16 cellular contexts compared by ENCODE assay signal in genomic region chr9:127112056-127112455, GRCh38. TPM values are rescaled to one million over a fixed set of nuclear protein-coding genes. Genes with fewer than 3 reads are reported as not detected.
DNase-seq lines count a peak whose midpoint lies in the region; ATAC-seq, FAIRE-seq and TF ChIP-seq lines count a peak whose summit lies in the region.
"Had no signal": no experiment of that assay in that cellular context is flagged by ENCODE, and none has a peak within 500 bp of the region (broad histone marks: within the 10 kb centered on the region; RNA-seq: fewer than 3 reads in every experiment).

No MANE protein-coding gene starts in this region.

- TF ChIP-seq CTCF in fibroblast of the aortic adventitia (IDR thresholded peaks at IDR 0.05; ENCODE audit: insufficient read depth, low read length): no peak
- TF ChIP-seq CTCF in mucosa of descending colon (IDR thresholded peaks at IDR 0.05): no peak

- no peaks in the 10 kb centered on the region for H3K4me1 ChIP-seq in mucosa of descending colon (ENCODE audit: low read depth)
- peaks cover 9% of the 10 kb centered on the region for H3K4me1 ChIP-seq in effector memory CD4-positive, alpha-beta T cell (ENCODE audit: control insufficient read depth, insufficient read depth, low read length, poor library complexity, severe bottlenecking)

- FAIRE-seq in H54 (lab: Jason Lieb, UNC): no peak
- FAIRE-seq: endometrium, GM18507 had no signal

- H3K4me3 ChIP-seq in fibroblast of the aortic adventitia (ENCODE audit: low read depth, low read length): no peak overlapping the region
- H3K4me3 ChIP-seq in mucosa of descending colon: no peak overlapping the region
- no peak overlapping the region for H3K4me3 ChIP-seq in effector memory CD4-positive, alpha-beta T cell (ENCODE audit: insufficient read depth, low read depth, low read length, poor library complexity, severe bottlenecking)
- H3K4me3 ChIP-seq: MG63 had no signal

- peaks cover 14% of the 10 kb centered on the region for H3K4me1 Mint-ChIP-seq in stimulated activated naive CD8-positive, alpha-beta T cell treated with anti-CD3 and anti-CD28 coated beads, Interleukin-15, amount 100 ng/mL, for 72 hours

- no peak overlapping the region for H3K27ac Mint-ChIP-seq in stimulated activated naive CD8-positive, alpha-beta T cell treated with anti-CD3 and anti-CD28 coated beads, Interleukin-15, amount 100 ng/mL, for 72 hours
- H3K27ac Mint-ChIP-seq: immature natural killer cell had no signal

- no peaks in the 10 kb centered on the region for H3K9me3 Mint-ChIP-seq in stimulated activated naive CD8-positive, alpha-beta T cell treated with anti-CD3 and anti-CD28 coated beads, Interleukin-15, amount 100 ng/mL, for 72 hours
- H3K9me3 Mint-ChIP-seq: immature natural killer cell had no signal

- TF ChIP-seq POLR2A in H54 (IDR thresholded peaks at IDR 0.05; ENCODE audit: low read depth, low read length): no peak

- peak; percentile 45 for ATAC-seq in mucosa of descending colon
- ATAC-seq in stimulated activated naive CD8-positive, alpha-beta T cell treated with anti-CD3 and anti-CD28 coated beads, Interleukin-15, amount 100 ng/mL, for 72 hours: no peak

- H3K36me3 ChIP-seq in mucosa of descending colon (ENCODE audit: low read depth): no peaks in the 10 kb centered on the region
- H3K36me3 ChIP-seq in effector memory CD4-positive, alpha-beta T cell (ENCODE audit: control insufficient read depth, insufficient read depth, low read length): no peaks in the 10 kb centered on the region
- H3K36me3 ChIP-seq: MG63 had no signal

- no peaks in the 10 kb centered on the region for H3K27me3 ChIP-seq in effector memory CD4-positive, alpha-beta T cell (replicated peaks; ENCODE audit: control insufficient read depth, insufficient read depth, low read length, poor library complexity, severe bottlenecking)
- H3K27me3 ChIP-seq: MG63 had no signal

- DNase-seq in Daoy (ENCODE audit: low read depth) (peak; percentile 57), NCI-H748 (lab: John Stamatoyannopoulos, UW; ENCODE audit: unreplicated experiment) (peak; percentile 91), fibroblast of the aortic adventitia (ENCODE audit: low read depth) (peak; percentile 23), mucosa of descending colon (no peak), H54 (ENCODE audit: insufficient read length, low spot score) (no peak), SIG-M5 treated with dmso at 0.1 percent for 504 hours (lab: John Stamatoyannopoulos, UW; ENCODE audit: unreplicated experiment) (no peak)
- DNase-seq in stimulated activated naive CD8-positive, alpha-beta T cell treated with anti-CD3 and anti-CD28 coated beads, Interleukin-15, amount 100 ng/mL, for 72 hours: no peak
- no peak for DNase-seq in effector memory CD4-positive, alpha-beta T cell
- DNase-seq: activated CD4-positive, alpha-beta T cell treated with anti-CD3 and anti-CD28 coated beads for 1 hour; activated T-cell treated with anti-CD3 and anti-CD28 coated beads, Interleukin-2, amount 50 U/mL, for 48 hours; EL; immature natural killer cell; NCI-H526 treated with DMSO at 0.1 percent for 48 hours had no signal

- intact Hi-C loops in mucosa of descending colon (cut with DNase I, micrococcal nuclease): no loop called here

- H3K4me3 Mint-ChIP-seq in stimulated activated naive CD8-positive, alpha-beta T cell treated with anti-CD3 and anti-CD28 coated beads, Interleukin-15, amount 100 ng/mL, for 72 hours: no peak overlapping the region
- H3K4me3 Mint-ChIP-seq: immature natural killer cell had no signal

- H3K27ac ChIP-seq in effector memory CD4-positive, alpha-beta T cell (ENCODE audit: insufficient read depth, low read length, poor library complexity, severe bottlenecking): no peak overlapping the region

- no peaks in the 10 kb centered on the region for H3K27me3 Mint-ChIP-seq in stimulated activated naive CD8-positive, alpha-beta T cell treated with anti-CD3 and anti-CD28 coated beads, Interleukin-15, amount 100 ng/mL, for 72 hours

- H3K9me3 ChIP-seq in mucosa of descending colon: no peaks in the 10 kb centered on the region
- no peaks in the 10 kb centered on the region for H3K9me3 ChIP-seq in effector memory CD4-positive, alpha-beta T cell (ENCODE audit: control insufficient read depth, low read length)
- H3K9me3 ChIP-seq: MG63 had no signal

RNA-seq across cellular contexts. Expression of gene ANGPTL2, which starts 10.4 kb away (rescaled TPM):
- total RNA-seq in Daoy (2014; rRNA removed; shearing (Covaris generic)): 12.4 and 18.6 TPM in 2 replicates
- total RNA-seq in fibroblast of the aortic adventitia (ENCODE audit: low replicate concordance): 41.0 and 47.5 TPM in 2 replicates
- 10 to 100 TPM in 2 of 3 donors, 1 to 10 TPM in 1; 4.1 to 50.9 (median 11.6) TPM for total RNA-seq in mucosa of descending colon

Comparison
In these comparisons a context has a peak if more than half of its experiments do, and no peak if none do; other contexts are left out.
1. DNase-seq: peak in Daoy (single experiment), NCI-H748 (single experiment) and fibroblast of the aortic adventitia (single experiment); none in mucosa of descending colon (0 of 3), H54 (single experiment), stimulated activated naive CD8-positive, alpha-beta T cell treated with anti-CD3 and anti-CD28 coated beads, Interleukin-15, amount 100 ng/mL, for 72 hours (0 of 2), SIG-M5 treated with dmso at 0.1 percent for 504 hours (single experiment) and effector memory CD4-positive, alpha-beta T cell (0 of 3).